1 cellular context compared by ENCODE assay signal in the genomic region with DNA sequence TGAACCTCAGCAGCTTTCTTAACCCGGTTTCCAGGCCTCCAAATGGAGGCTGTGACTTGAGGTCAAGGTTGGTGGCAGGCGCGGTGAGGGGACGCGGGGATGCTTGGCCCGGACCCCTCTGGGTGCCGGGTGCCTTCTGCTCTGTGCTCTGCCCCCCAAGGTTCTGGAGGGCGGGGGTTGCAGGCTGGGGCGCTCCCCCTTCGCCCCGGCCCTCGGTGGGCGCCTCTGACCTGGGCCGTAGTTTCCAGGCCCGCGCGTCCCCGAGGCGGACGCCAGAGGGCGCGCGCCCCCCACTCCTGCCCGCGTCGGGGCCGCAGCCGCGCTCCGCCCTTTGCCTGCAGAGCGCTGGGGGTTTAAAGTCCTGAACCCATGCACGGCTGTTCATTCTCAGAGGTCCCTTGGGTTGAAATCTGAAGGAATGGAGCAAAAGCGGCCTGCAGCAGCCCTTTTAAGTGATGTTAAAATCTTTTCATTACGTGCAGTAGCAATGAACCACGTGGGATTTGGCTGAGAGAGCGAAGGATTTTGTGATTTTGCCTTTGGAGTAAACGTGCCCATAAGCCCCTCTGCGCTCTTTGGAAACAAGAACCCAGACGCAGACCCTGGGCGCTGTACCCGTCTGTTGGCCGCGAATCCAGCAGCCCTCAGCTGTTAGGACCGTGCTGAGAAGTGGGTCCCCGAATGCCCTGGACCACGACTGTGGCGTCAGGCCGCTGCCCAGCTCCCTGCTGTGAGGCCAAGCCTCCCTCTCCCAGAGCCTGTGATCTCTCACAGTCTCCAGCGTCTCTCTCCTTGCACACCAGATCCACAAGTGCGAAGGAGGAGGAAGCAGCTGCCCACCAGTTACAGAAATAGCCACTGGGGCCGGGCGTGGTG.
TF ChIP-seq lines count a peak whose summit lies in the region.

No MANE protein-coding gene starts in this region.

TF ChIP-seq in H1, 55 proteins besides CTCF, POLR2A, EP300 and RAD21 (continued from another document):
- no peak for TF ChIP-seq EZH2 (IDR thresholded peaks at IDR 0.05; ENCODE audit: low read depth, low read length, severe bottlenecking)
TF ChIP-seq in H1: peak in this region for 3.
